ENCODE assay signal across 1 cellular context in genomic region chr5:107501965-107502691, GRCh38.
TF ChIP-seq lines count a peak whose summit lies in the region.

No MANE protein-coding gene starts in this region.

TF ChIP-seq in SK-N-SH, 30 proteins besides CTCF, POLR2A, EP300 and RAD21 (continued from another document):
- TF ChIP-seq ZBTB33 (IDR thresholded peaks at IDR 0.05; ENCODE audit: borderline replicate concordance, low read depth) (no peak), MEF2A (IDR thresholded peaks at IDR 0.05; ENCODE audit: borderline replicate concordance, low read depth) (no peak), PBX3 (IDR thresholded peaks at IDR 0.05) (0 out of 2 replicates have a peak, but pooled peaks have one; percentile 28), NRF1 (IDR thresholded peaks at IDR 0.05; ENCODE audit: low read depth, low read length) (no peak), POLR2AphosphoS5 (IDR thresholded peaks at IDR 0.05; ENCODE audit: low read depth, low read length) (peak; percentile 57; the same call in 1 of the 2 replicates)
TF ChIP-seq in SK-N-SH: peak in this region for 6.
